19 cellular contexts compared by ENCODE assay signal in genomic region chr5:78809444-78809843, GRCh38.
A peak's percentile ranks its signal among the peaks of the same experiment; 100 is the strongest.
DNase-seq lines count a peak whose midpoint lies in the region; ATAC-seq and TF ChIP-seq lines count a peak whose summit lies in the region.
"Had no signal": no experiment of that assay in that cellular context is flagged by ENCODE, and none has a peak within 500 bp of the region (broad histone marks: within the 10 kb centered on the region; RNA-seq: fewer than 3 reads in every experiment).

No MANE protein-coding gene starts in this region.

- peaks cover 15% of the 10 kb centered on the region for H3F3A ChIP-seq in SK-N-SH (replicated peaks; ENCODE audit: insufficient read depth)

- no peaks in the 10 kb centered on the region for H3K9me3 ChIP-seq in right atrium auricular region
- H3K9me3 ChIP-seq in SK-N-SH, result no peaks in the 10 kb centered on the region
- no peaks in the 10 kb centered on the region for H3K9me3 ChIP-seq in mesenchymal stem cell (ENCODE audit: control insufficient read depth, low read length)
- H3K9me3 ChIP-seq in thyroid gland, result no peaks in the 10 kb centered on the region
- H3K9me3 ChIP-seq: A549, mucosa of descending colon, stomach had no signal

- no peak overlapping the region for H3K14ac ChIP-seq in mesenchymal stem cell (ENCODE audit: low read length in 2 of 2)

- peaks cover 0 to 16% of the 10 kb centered on the region in 2 donors for H3K4me1 ChIP-seq in right atrium auricular region
- H3K4me1 ChIP-seq in SK-N-SH (ENCODE audit: control insufficient read depth in 1 of 2, insufficient read depth in 2 of 2, low read depth in 1 of 2, low read length in 1 of 2), result peaks cover 23 to 69% of the 10 kb centered on the region in 2 experiments
- H3K4me1 ChIP-seq in mesenchymal stem cell (ENCODE audit: control insufficient read depth, insufficient read depth, low read depth, low read length), result peaks cover 16% of the 10 kb centered on the region
- H3K4me1 ChIP-seq in thyroid gland, result peaks cover 29 to 34% of the 10 kb centered on the region in 2 donors
- H3K4me1 ChIP-seq: A549, stomach had no signal

- no peak overlapping the region for H2BK5ac ChIP-seq in mesenchymal stem cell (ENCODE audit: low read depth, low read length, poor library complexity, severe bottlenecking)

- TF ChIP-seq CTCF in right atrium auricular region (IDR thresholded peaks at IDR 0.05) (no peak), SK-N-SH (IDR thresholded peaks at IDR 0.05) (no peak), thyroid gland (IDR thresholded peaks at IDR 0.05) (peak in 1 of 6 experiments; percentile 25)

- TF ChIP-seq POLR2A in thyroid gland (IDR thresholded peaks at IDR 0.05), result peak in 1 of 2 donors; percentile 11

- no peaks in the 10 kb centered on the region for H4K20me1 ChIP-seq in SK-N-SH (ENCODE audit: insufficient read depth)

- DNase-seq in Right ventricle myocardium inferior (ENCODE audit: missing footprints), result peak; percentile 70
- no peak for DNase-seq in right atrium auricular region (ENCODE audit: low spot score)
- DNase-seq in SK-N-SH, result peak; percentile 70
- DNase-seq in mesenchymal stem cell, result no peak
- DNase-seq in thyroid gland, result peak; percentile 81 to 85
- no peak for DNase-seq in stimulated activated CD4-positive, alpha-beta T cell treated with anti-CD3 and anti-CD28 coated beads, Interleukin-2, amount 100 ng/mL, for 24 hours
- DNase-seq in activated CD8-positive, alpha-beta memory T cell treated with anti-CD3 and anti-CD28 coated beads, Interleukin-2, amount 10 ng/mL, durations not matched to agents 7 days and 5 days, result no peak
- DNase-seq: activated CD4-positive, alpha-beta memory T cell treated with anti-CD3 and anti-CD28 coated beads for 36 hours; activated T-cell treated with anti-CD3 and anti-CD28 coated beads, Interleukin-2, amount 50 U/mL, for 72 hours; CD4-positive, CD25-positive, alpha-beta regulatory T cell; effector memory CD4-positive, alpha-beta T cell; mucosa of descending colon; NCI-H146; NCI-H526 treated with DMSO at 0.1 percent for 48 hours; stimulated activated CD4-positive, alpha-beta T cell treated with anti-CD3 and anti-CD28 coated beads, Interleukin-15, amount 100 ng/mL, for 24 hours; stomach had no signal

- H3K36me3 ChIP-seq in right atrium auricular region (no peaks in the 10 kb centered on the region), SK-N-SH (replicated peaks in 1 of 2; ENCODE audit: control insufficient read depth in 1 of 2, insufficient read depth in 2 of 2, low read length in 1 of 2) (no peaks in the 10 kb centered on the region), mesenchymal stem cell (ENCODE audit: control insufficient read depth in 1 of 2, insufficient read depth in 2 of 2, low read depth in 1 of 2, low read length in 2 of 2) (no peaks in the 10 kb centered on the region), thyroid gland (no peaks in the 10 kb centered on the region)
- H3K36me3 ChIP-seq: stomach had no signal

- CTCF ChIA-PET in SK-N-SH (lab: Yijun Ruan, JAX), result interaction anchor here (0.9 to 2.3 kb wide), 10 partner anchors 10 to 679 kb away, joined by 3 to 11 read pairs (median 4); partner anchors contain the start of gene SCAMP1
- CTCF ChIA-PET in activated CD8-positive, alpha-beta memory T cell treated with anti-CD3 and anti-CD28 coated beads, Interleukin-2, amount 10 ng/mL, durations not matched to agents 7 days and 5 days (lab: Charles Lee), result no interaction called here

- H4K8ac ChIP-seq in mesenchymal stem cell (ENCODE audit: low read length), result no peak overlapping the region

- peak overlapping the region; percentile 18 for H4K91ac ChIP-seq in mesenchymal stem cell (ENCODE audit: low read length)

- H3K9ac ChIP-seq in SK-N-SH (no peak overlapping the region), mesenchymal stem cell (ENCODE audit: low read length) (no peak overlapping the region)

- H3K4me1 Mint-ChIP-seq in activated CD8-positive, alpha-beta memory T cell treated with anti-CD3 and anti-CD28 coated beads, Interleukin-2, amount 10 ng/mL, durations not matched to agents 7 days and 5 days, result no peaks in the 10 kb centered on the region
- H3K4me1 Mint-ChIP-seq: central memory CD8-positive, alpha-beta T cell had no signal

- no peaks in the 10 kb centered on the region for H3K36me3 Mint-ChIP-seq in activated CD8-positive, alpha-beta memory T cell treated with anti-CD3 and anti-CD28 coated beads, Interleukin-2, amount 10 ng/mL, durations not matched to agents 7 days and 5 days
- H3K36me3 Mint-ChIP-seq: activated CD4-positive, alpha-beta memory T cell treated with anti-CD3 and anti-CD28 coated beads for 36 hours had no signal

- peak overlapping the region in 1 of 2 experiments; percentile 49 for H3K18ac ChIP-seq in mesenchymal stem cell (ENCODE audit: low read depth in 1 of 2, low read length in 2 of 2)

- no peak overlapping the region for H3K27ac ChIP-seq in right atrium auricular region
- peak overlapping the region in 1 of 2 experiments; percentile 96; a peak in 2 of 4 replicates for H3K27ac ChIP-seq in SK-N-SH (ENCODE audit: low read depth in 2 of 2, low read length in 1 of 2)
- H3K27ac ChIP-seq in mesenchymal stem cell (ENCODE audit: low read length, poor library complexity, severe bottlenecking), result no peak overlapping the region
- peak overlapping the region; percentile 36 to 82 (median 76) for H3K27ac ChIP-seq in thyroid gland
- H3K27ac ChIP-seq: stomach had no signal

- H3K4me2 ChIP-seq in SK-N-SH (no peak overlapping the region), mesenchymal stem cell (ENCODE audit: low read length, poor library complexity, severe bottlenecking) (no peak overlapping the region)
- H3K4me2 ChIP-seq: A549 had no signal

- no peak overlapping the region for H2AK5ac ChIP-seq in mesenchymal stem cell (ENCODE audit: low read length, severe bottlenecking)

- H3K4ac ChIP-seq in mesenchymal stem cell (ENCODE audit: low read depth in 1 of 2, low read length in 2 of 2), result no peak overlapping the region

- H3K27me3 ChIP-seq in right atrium auricular region (no peaks in the 10 kb centered on the region), SK-N-SH (ENCODE audit: insufficient read depth) (no peaks in the 10 kb centered on the region), mesenchymal stem cell (ENCODE audit: control insufficient read depth in 1 of 2, insufficient read depth in 1 of 2, low read length in 2 of 2) (no peaks in the 10 kb centered on the region), thyroid gland (no peaks in the 10 kb centered on the region)
- H3K27me3 ChIP-seq: stomach had no signal

- H3K4me3 ChIP-seq in right atrium auricular region, result no peak overlapping the region
- no peak overlapping the region for H3K4me3 ChIP-seq in SK-N-SH (ENCODE audit: low read depth in 2 of 2, low read length in 1 of 2)
- no peak overlapping the region for H3K4me3 ChIP-seq in mesenchymal stem cell (ENCODE audit: insufficient read depth in 1 of 2, low read depth in 1 of 2, low read length in 2 of 2)
- H3K4me3 ChIP-seq in thyroid gland (replicated peaks in 1 of 3), result no peak overlapping the region
- H3K4me3 ChIP-seq: A549, mucosa of descending colon, stomach had no signal

- TF ChIP-seq RAD21 in SK-N-SH (IDR thresholded peaks at IDR 0.05; ENCODE audit: low read length), result peak; percentile 43

- H2BK120ac ChIP-seq in mesenchymal stem cell (ENCODE audit: low read depth, low read length), result no peak overlapping the region

- H2BK12ac ChIP-seq in mesenchymal stem cell (ENCODE audit: low read length in 2 of 2), result no peak overlapping the region

- 56% methylated on average over 3 of the region's 11 CpGs for WGBS in SK-N-SH (ENCODE audit: low lambda C conversion rate)
- whole genome bisulfite sequencing in mesenchymal stem cell, result 82% methylated on average over 11 of the region's 11 CpGs
- WGBS in thyroid gland, 2 donors, result 39 to 43% methylated on average over 11 of the region's 11 CpGs

- intact Hi-C loops in Right ventricle myocardium inferior (cut with DNase I), result loop anchor here (10.0 kb wide), 1 partner anchor 265 kb away; no protein-coding TSS in a partner anchor
- intact Hi-C loops in thyroid gland (cut with DNase I), result no loop called here

- H3K4me3 Mint-ChIP-seq in activated CD8-positive, alpha-beta memory T cell treated with anti-CD3 and anti-CD28 coated beads, Interleukin-2, amount 10 ng/mL, durations not matched to agents 7 days and 5 days, result no peak overlapping the region
- H3K4me3 Mint-ChIP-seq: activated CD4-positive, alpha-beta memory T cell treated with anti-CD3 and anti-CD28 coated beads for 36 hours; activated T-cell treated with anti-CD3 and anti-CD28 coated beads, Interleukin-2, amount 50 U/mL, for 72 hours; CD4-positive, CD25-positive, alpha-beta regulatory T cell; central memory CD8-positive, alpha-beta T cell had no signal

- peak in 1 of 2 experiments; percentile 90; a peak in 2 of 4 replicates for TF ChIP-seq EP300 in SK-N-SH (IDR thresholded peaks at IDR 0.05; ENCODE audit: borderline replicate concordance in 1 of 2, low read depth in 1 of 2, low read length in 1 of 2)

- no peaks in the 10 kb centered on the region for H3K27me3 Mint-ChIP-seq in activated CD8-positive, alpha-beta memory T cell treated with anti-CD3 and anti-CD28 coated beads, Interleukin-2, amount 10 ng/mL, durations not matched to agents 7 days and 5 days
- H3K27me3 Mint-ChIP-seq: activated CD4-positive, alpha-beta memory T cell treated with anti-CD3 and anti-CD28 coated beads for 36 hours; CD4-positive, CD25-positive, alpha-beta regulatory T cell; central memory CD8-positive, alpha-beta T cell had no signal

- H3K79me2 ChIP-seq in SK-N-SH (ENCODE audit: insufficient read depth), result no peaks in the 10 kb centered on the region

- H3K79me1 ChIP-seq in mesenchymal stem cell (replicated peaks; ENCODE audit: low read length, poor library complexity, severe bottlenecking), result no peaks in the 10 kb centered on the region

- ATAC-seq in Right ventricle myocardium inferior (peak; percentile 26), HG02642 (IDR thresholded peaks at IDR 0.05; ENCODE audit: poor library complexity, unreplicated experiment) (no peak)
- ATAC-seq in activated CD8-positive, alpha-beta memory T cell treated with anti-CD3 and anti-CD28 coated beads, Interleukin-2, amount 10 ng/mL, durations not matched to agents 7 days and 5 days, result no peak
- ATAC-seq: A549; activated T-cell treated with anti-CD3 and anti-CD28 coated beads, Interleukin-2, amount 50 U/mL, for 72 hours; mucosa of descending colon had no signal

- H3K9me3 Mint-ChIP-seq in activated CD8-positive, alpha-beta memory T cell treated with anti-CD3 and anti-CD28 coated beads, Interleukin-2, amount 10 ng/mL, durations not matched to agents 7 days and 5 days (ENCODE audit: low read depth), result no peaks in the 10 kb centered on the region
- H3K9me3 Mint-ChIP-seq: activated CD4-positive, alpha-beta memory T cell treated with anti-CD3 and anti-CD28 coated beads for 36 hours; activated T-cell treated with anti-CD3 and anti-CD28 coated beads, Interleukin-2, amount 50 U/mL, for 72 hours; central memory CD8-positive, alpha-beta T cell had no signal

- H2BK15ac ChIP-seq in mesenchymal stem cell (ENCODE audit: low read depth, poor library complexity, severe bottlenecking), result no peak overlapping the region

- POLR2A ChIA-PET in SK-N-SH (lab: Yijun Ruan, JAX), result interaction anchor here (0.8 to 1.0 kb wide), 4 partner anchors 14 to 175 kb away, joined by 3 to 4 read pairs (median 3); no protein-coding TSS in a partner anchor

- H2AFZ ChIP-seq in SK-N-SH (ENCODE audit: low read depth) (no peak overlapping the region), mesenchymal stem cell (ENCODE audit: low read depth, low read length) (no peak overlapping the region)

- H3K23ac ChIP-seq in mesenchymal stem cell (ENCODE audit: low read length in 2 of 2), result no peak overlapping the region

- H3K27ac Mint-ChIP-seq in activated CD8-positive, alpha-beta memory T cell treated with anti-CD3 and anti-CD28 coated beads, Interleukin-2, amount 10 ng/mL, durations not matched to agents 7 days and 5 days, result no peak overlapping the region
- H3K27ac Mint-ChIP-seq: activated CD4-positive, alpha-beta memory T cell treated with anti-CD3 and anti-CD28 coated beads for 36 hours; activated T-cell treated with anti-CD3 and anti-CD28 coated beads, Interleukin-2, amount 50 U/mL, for 72 hours; CD4-positive, CD25-positive, alpha-beta regulatory T cell had no signal

- H3K9me2 ChIP-seq in SK-N-SH, result no peaks in the 10 kb centered on the region

Comparison
In these comparisons a context has a peak if more than half of its experiments do, and no peak if none do; other contexts are left out.
1. DNase-seq: peak in Right ventricle myocardium inferior (single experiment), SK-N-SH (single experiment) and thyroid gland (2 of 2); none in right atrium auricular region (single experiment), mesenchymal stem cell (single experiment), stimulated activated CD4-positive, alpha-beta T cell treated with anti-CD3 and anti-CD28 coated beads, Interleukin-2, amount 100 ng/mL, for 24 hours (0 of 2) and activated CD8-positive, alpha-beta memory T cell treated with anti-CD3 and anti-CD28 coated beads, Interleukin-2, amount 10 ng/mL, durations not matched to agents 7 days and 5 days (single experiment).
2. H3K27ac ChIP-seq: peak in thyroid gland (3 of 3); none in right atrium auricular region (0 of 2) and mesenchymal stem cell (single experiment).